Comparison of ENCODE assay signal across 23 cellular contexts in the genomic region with DNA sequence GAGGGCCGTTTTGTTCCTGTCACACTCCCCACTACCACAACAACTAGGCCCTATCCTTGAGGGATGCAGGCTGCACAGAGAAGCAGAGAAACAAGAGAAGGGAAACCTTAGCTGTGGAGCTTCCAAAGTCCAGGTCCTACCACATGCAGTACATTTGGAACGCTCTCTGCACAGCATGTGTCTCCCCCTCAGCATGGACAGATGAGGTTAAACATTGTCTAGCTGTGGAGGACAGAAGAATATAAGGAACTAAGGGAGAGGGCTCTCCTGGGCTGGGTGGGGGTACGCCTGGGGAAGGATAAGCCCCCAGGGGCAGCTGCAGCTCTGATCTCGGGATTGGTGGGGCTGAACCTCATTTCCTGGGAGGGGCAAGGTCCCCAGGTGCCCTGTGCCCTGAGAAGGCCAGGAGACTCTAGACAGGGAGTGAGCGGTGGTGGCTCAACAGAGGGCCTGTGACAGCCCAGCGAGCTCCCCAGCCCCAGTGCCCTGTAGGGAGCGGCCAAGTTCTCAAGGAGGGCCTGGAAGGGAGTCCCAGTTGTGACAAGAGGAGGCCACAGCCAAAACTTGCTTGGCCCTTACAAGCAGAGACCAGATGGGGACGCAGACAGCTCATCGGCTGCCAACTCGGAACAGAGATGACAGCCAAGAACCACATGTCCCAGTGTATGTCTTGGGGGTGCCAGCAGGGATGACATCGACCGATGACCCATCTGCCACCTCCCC. TPM values are rescaled to one million over a fixed set of nuclear protein-coding genes. Genes with fewer than 3 reads are reported as not detected.
DNase-seq lines count a peak whose midpoint lies in the region; ATAC-seq and TF ChIP-seq lines count a peak whose summit lies in the region.
"Had no signal": no experiment of that assay in that cellular context is flagged by ENCODE, and none has a peak within 500 bp of the region (broad histone marks: within the 10 kb centered on the region; RNA-seq: fewer than 3 reads in every experiment).

No MANE protein-coding gene starts in this region.

- WGBS in heart left ventricle, 4 donors, result 54 to 78% (median 62%) methylated on average over 12 of the region's 12 CpGs
- WGBS in neuronal stem cell (ENCODE audit: extremely low coverage in 2 of 2, insufficient read length in 2 of 2, insufficient replicate concordance in 1 of 2), 2 donors, result no CpG with 5 or more reads among the region's 12 CpGs

- H3K14ac ChIP-seq in neuronal stem cell (ENCODE audit: low read length), result no peak overlapping the region

- H3K27me3 ChIP-seq in heart left ventricle (peaks cover 0 to 44% (median 25%) of the 10 kb centered on the region in 9 donors), neuronal stem cell (ENCODE audit: control insufficient read depth in 3 of 3, insufficient read depth in 3 of 3, low read depth in 1 of 3, low read length in 3 of 3) (peaks cover 0 to 53% (median 24%) of the 10 kb centered on the region in 3 experiments)

- no peaks in the 10 kb centered on the region for H3K36me3 ChIP-seq in heart left ventricle
- H3K36me3 ChIP-seq in neuronal stem cell (replicated peaks in 1 of 2; ENCODE audit: control insufficient read depth in 2 of 2, insufficient read depth in 2 of 2, low read length in 2 of 2), result no peaks in the 10 kb centered on the region
- H3K36me3 ChIP-seq: esophagus squamous epithelium, gastrocnemius medialis, lower lobe of right lung, uterus had no signal

- no peak overlapping the region for H2BK15ac ChIP-seq in neuronal stem cell (ENCODE audit: low read length)

- H3K23ac ChIP-seq in neuronal stem cell (ENCODE audit: low read depth, low read length, poor library complexity), result no peak overlapping the region

- ATAC-seq in heart left ventricle, result peak; percentile 5 to 63 (median 54)
- no peak for ATAC-seq in HG03045 (IDR thresholded peaks at IDR 0.05; ENCODE audit: unreplicated experiment)
- ATAC-seq: activated CD4-positive, alpha-beta T cell treated with anti-CD3 and anti-CD28 coated beads for 36 hours; activated T-cell treated with anti-CD3 and anti-CD28 coated beads, Interleukin-2, amount 50 U/mL, for 72 hours; gastrocnemius medialis; lower lobe of right lung had no signal

- H4K8ac ChIP-seq in neuronal stem cell (ENCODE audit: low read depth, low read length), result no peak overlapping the region

- H2BK5ac ChIP-seq in neuronal stem cell (ENCODE audit: low read length), result no peak overlapping the region

- DNase-seq in DMS 273 (lab: John Stamatoyannopoulos, UW; ENCODE audit: unreplicated experiment), result peak; percentile 69
- peak; percentile 33 for DNase-seq in NB4 (ENCODE audit: low read depth)
- peak in 3 of 5 donors; percentile 43 to 69 (median 64) for DNase-seq in heart left ventricle
- no peak for DNase-seq in neuronal stem cell (ENCODE audit: low spot score)
- no peak for DNase-seq in activated T-cell treated with anti-CD3 and anti-CD28 coated beads for 4 hours
- no peak for DNase-seq in stimulated activated CD8-positive, alpha-beta memory T cell treated with anti-CD3 and anti-CD28 coated beads, Interleukin-4, amount 100 ng/mL, for 48 hours
- DNase-seq: activated CD4-positive, alpha-beta T cell treated with anti-CD3 and anti-CD28 coated beads for 36 hours; activated naive CD4-positive, alpha-beta T cell treated with anti-CD3 and anti-CD28 coated beads for 36 hours; activated T-cell treated with anti-CD3 and anti-CD28 coated beads, Interleukin-2, amount 50 U/mL, for 72 hours; CD4-positive, alpha-beta T cell; esophagus squamous epithelium; KG1; lower lobe of right lung; NCI-H748 treated with DMSO at 0.1 percent for 48 hours; RPMI8226; SK-N-SH; small intestine; stimulated activated CD4-positive, alpha-beta T cell treated with anti-CD3 and anti-CD28 coated beads, Interleukin-1b, Interleukin-23, amount 100 ng/mL, for 48 hours; T-helper 2 cell; uterus had no signal

- no peak overlapping the region for H3K4ac ChIP-seq in neuronal stem cell (ENCODE audit: low read length)

- H2AFZ ChIP-seq in neuronal stem cell (ENCODE audit: low read length), result no peak overlapping the region

- no peak overlapping the region for H3K9ac ChIP-seq in neuronal stem cell (ENCODE audit: low read depth, low read length, poor library complexity)
- H3K9ac ChIP-seq: SK-N-SH had no signal

- H3K27ac ChIP-seq in heart left ventricle (peak overlapping the region in 2 of 12 donors; percentile 22 to 24), neuronal stem cell (replicated peaks; ENCODE audit: low read length) (no peak overlapping the region)
- H3K27ac ChIP-seq: esophagus squamous epithelium, lower lobe of right lung, uterus had no signal

- H2AK5ac ChIP-seq in neuronal stem cell (ENCODE audit: low read depth, low read length), result peak overlapping the region; percentile 37

- TF ChIP-seq CTCF in NB4 (IDR thresholded peaks at IDR 0.05; ENCODE audit: low read depth, low read length), result no peak
- TF ChIP-seq CTCF in heart left ventricle (IDR thresholded peaks at IDR 0.05), result no peak

- H3K9me3 ChIP-seq in heart left ventricle, result no peaks in the 10 kb centered on the region
- H3K9me3 ChIP-seq in neuronal stem cell (replicated peaks in 1 of 2; ENCODE audit: control insufficient read depth in 2 of 2, insufficient read depth in 1 of 2, low read depth in 1 of 2, low read length in 2 of 2), result no peaks in the 10 kb centered on the region
- H3K9me3 ChIP-seq: esophagus squamous epithelium, gastrocnemius medialis, lower lobe of right lung, SK-N-SH, uterus had no signal

- H2BK120ac ChIP-seq in neuronal stem cell (ENCODE audit: low read depth, low read length), result no peak overlapping the region

- H3K4me1 ChIP-seq in heart left ventricle (peaks cover 0 to 30% (median 15%) of the 10 kb centered on the region in 12 donors), neuronal stem cell (ENCODE audit: control insufficient read depth in 2 of 2, insufficient read depth in 1 of 2, low read depth in 1 of 2, low read length in 2 of 2) (peaks cover 0 to 4% of the 10 kb centered on the region in 2 donors)

- peak overlapping the region; percentile 35 for H3K18ac ChIP-seq in neuronal stem cell (ENCODE audit: low read length)

- no peak overlapping the region for H4K91ac ChIP-seq in neuronal stem cell (ENCODE audit: low read depth, low read length, poor library complexity)

- no peaks in the 10 kb centered on the region for H3K79me1 ChIP-seq in neuronal stem cell (ENCODE audit: low read depth, low read length)

- no peak overlapping the region for H3K4me3 ChIP-seq in NB4 (ENCODE audit: low read depth, low read length)
- no peak overlapping the region for H3K4me3 ChIP-seq in heart left ventricle
- H3K4me3 ChIP-seq in neuronal stem cell (ENCODE audit: low read length in 2 of 2), result no peak overlapping the region
- H3K4me3 ChIP-seq: esophagus squamous epithelium, gastrocnemius medialis, lower lobe of right lung, uterus had no signal

- intact Hi-C loops in heart left ventricle (cut with DNase I), result loop anchor here in 2 of 10 donors (5.0 kb wide), 2 partner anchors 130 to 280 kb away; no protein-coding TSS in a partner anchor

- no peak for TF ChIP-seq POLR2A in NB4 (IDR thresholded peaks at IDR 0.05; ENCODE audit: extremely low read depth, insufficient read length)
- TF ChIP-seq POLR2A in heart left ventricle (IDR thresholded peaks at IDR 0.05), result no peak

- H3K4me2 ChIP-seq in neuronal stem cell (ENCODE audit: insufficient read depth, low read length, poor library complexity, severe bottlenecking), result no peak overlapping the region
- H3K4me2 ChIP-seq: SK-N-SH had no signal

- no peak overlapping the region for H2BK12ac ChIP-seq in neuronal stem cell (ENCODE audit: low read length)

RNA-seq across cellular contexts. Expression of a gene that starts 30.1 kb away (rescaled TPM):
- total RNA-seq in heart left ventricle, result 10 to 100 TPM; 22.2 to 53.1 (median 30.9) TPM
- polyA plus RNA-seq in heart left ventricle, result 10 to 100 TPM; 15.4 to 59.3 TPM
- 24.8 TPM for polyA plus RNA-seq in neuronal stem cell (2013, experiment 1 of 2)
- polyA plus RNA-seq in neuronal stem cell (2013, experiment 2 of 2), result 23.4 TPM

RNA-seq across cellular contexts. Expression of a gene that starts 46.9 kb away (rescaled TPM):
- total RNA-seq in heart left ventricle, result not detected
- polyA plus RNA-seq in heart left ventricle, result not detected
- polyA plus RNA-seq in neuronal stem cell (2013, experiment 1 of 2), result 0.01 TPM
- 0.03 TPM for polyA plus RNA-seq in neuronal stem cell (2013, experiment 2 of 2)
- total RNA-seq: activated CD4-positive, alpha-beta T cell treated with anti-CD3 and anti-CD28 coated beads for 36 hours; activated naive CD4-positive, alpha-beta T cell treated with anti-CD3 and anti-CD28 coated beads for 36 hours; activated T-cell treated with anti-CD3 and anti-CD28 coated beads, Interleukin-2, amount 50 U/mL, for 72 hours; bronchial epithelial cell; CD4-positive, alpha-beta T cell; esophagus squamous epithelium; gastrocnemius medialis; lower lobe of right lung; uterus had no signal
- polyA plus RNA-seq: SK-N-SH had no signal

RNA-seq across cellular contexts. Expression of a gene that starts 47.0 kb away (rescaled TPM):
- total RNA-seq in heart left ventricle, result under 1 TPM in 1 of 9 donors, not detected in 8; 0.23 TPM
- polyA plus RNA-seq in heart left ventricle, result not detected
- 0.26 TPM for polyA plus RNA-seq in neuronal stem cell (2013, experiment 1 of 2)
- polyA plus RNA-seq in neuronal stem cell (2013, experiment 2 of 2), result 0.39 TPM
- total RNA-seq: activated naive CD4-positive, alpha-beta T cell treated with anti-CD3 and anti-CD28 coated beads for 36 hours; bronchial epithelial cell; CD4-positive, alpha-beta T cell; esophagus squamous epithelium; lower lobe of right lung; uterus had no signal

Comparison
In these comparisons a context has a peak if more than half of its experiments do, and no peak if none do; other contexts are left out.
1. DNase-seq: peak in DMS 273 (single experiment), NB4 (single experiment) and heart left ventricle (3 of 5); none in neuronal stem cell (single experiment), activated T-cell treated with anti-CD3 and anti-CD28 coated beads for 4 hours (single experiment) and stimulated activated CD8-positive, alpha-beta memory T cell treated with anti-CD3 and anti-CD28 coated beads, Interleukin-4, amount 100 ng/mL, for 48 hours (single experiment).